In genomic region chr19:2477732-2478191, GRCh38 we compare ENCODE assay signal across 8 cellular contexts. TPM values are rescaled to one million over a fixed set of nuclear protein-coding genes. Genes with fewer than 3 reads are reported as not detected.
DNase-seq lines count a peak whose midpoint lies in the region; ATAC-seq and TF ChIP-seq lines count a peak whose summit lies in the region.

No MANE protein-coding gene starts in this region.

- TF ChIP-seq CTCF in GM20000 (IDR thresholded peaks at IDR 0.05; ENCODE audit: extremely low read depth, missing control alignments) (peak; percentile 3), WI38 (IDR thresholded peaks at IDR 0.05; ENCODE audit: low read depth, low read length) (no peak), endodermal cell (conservative IDR thresholded peaks at IDR 0.05) (no peak)

- H3K27me3 Mint-ChIP-seq in endodermal cell (ENCODE audit: insufficient read depth) = peaks cover 14% of the 10 kb centered on the region

- H3K27ac ChIP-seq in endodermal cell (ENCODE audit: low read depth, low read length) = no peak overlapping the region

- ATAC-seq in HG02852 (IDR thresholded peaks at IDR 0.05; ENCODE audit: unreplicated experiment) = no peak

- 18 to 20% methylated on average over 7 to 20 of the region's 21 CpGs for WGBS in endodermal cell (ENCODE audit: insufficient coverage in 1 of 2, insufficient read length in 1 of 2), 2 experiments

- peak overlapping the region; percentile 89 for H3K9ac ChIP-seq in endodermal cell (ENCODE audit: extremely low read depth, low read length, poor library complexity, severe bottlenecking)

- no peak overlapping the region for H3K27ac Mint-ChIP-seq in endodermal cell

- H3K36me3 ChIP-seq in endodermal cell (ENCODE audit: control insufficient read depth, insufficient read depth, low read length) = no peaks in the 10 kb centered on the region

- peak overlapping the region; percentile 98 for H3K4me3 ChIP-seq in WI38 (ENCODE audit: low read depth, low read length)
- peak overlapping the region; percentile 96 for H3K4me3 ChIP-seq in endodermal cell (ENCODE audit: low read length)

- DNase-seq in GM20000 (ENCODE audit: low spot score) = peak; percentile 69
- no peak for DNase-seq in endodermal cell
- peak; percentile 44 for DNase-seq in myocyte (ENCODE audit: low read depth)
- no peak for DNase-seq in NCI-H187 (lab: John Stamatoyannopoulos, UW)
- DNase-seq in hippocampal formation (lab: John Stamatoyannopoulos, UW) = no peak
- no peak for DNase-seq in middle frontal gyrus (ENCODE audit: extremely low spot score, low spot score)

- peaks cover 2% of the 10 kb centered on the region for H3K4me1 Mint-ChIP-seq in endodermal cell

- H3K9me3 ChIP-seq in endodermal cell (ENCODE audit: control insufficient read depth, low read length) = peaks cover 4% of the 10 kb centered on the region

- H3K9me3 Mint-ChIP-seq in endodermal cell = peaks cover 5% of the 10 kb centered on the region

- H3K4me3 Mint-ChIP-seq in endodermal cell = peak overlapping the region; percentile 95

- H3K27me3 ChIP-seq in endodermal cell (ENCODE audit: control insufficient read depth, insufficient read depth, low read length, poor library complexity, severe bottlenecking) = no peaks in the 10 kb centered on the region

- no peaks in the 10 kb centered on the region for H3K36me3 Mint-ChIP-seq in endodermal cell (ENCODE audit: low read depth)

- peaks cover 4% of the 10 kb centered on the region for H3K4me1 ChIP-seq in endodermal cell (ENCODE audit: control insufficient read depth, insufficient read depth, low read length)

RNA-seq across cellular contexts. Expression of gene GADD45B, which starts 1.8 kb away (rescaled TPM):
- total RNA-seq in endodermal cell = 10 to 100 TPM; 16.5 to 23.6 TPM
- 9.0 TPM for polyA plus RNA-seq in endodermal cell (2013, experiment 1 of 2)
- 10.2 TPM for polyA plus RNA-seq in endodermal cell (2013, experiment 2 of 2)
- total RNA-seq in myocyte = 8.6 and 16.9 TPM in 2 replicates
- 144 TPM for polyA plus RNA-seq in myocyte (2012)

RNA-seq across cellular contexts. Expression of gene LMNB2, which starts 21.0 kb away (rescaled TPM):
- total RNA-seq in endodermal cell = 100 to 1,000 TPM; 146 to 191 TPM
- polyA plus RNA-seq in endodermal cell (2013, experiment 1 of 2) = 119 TPM
- 116 TPM for polyA plus RNA-seq in endodermal cell (2013, experiment 2 of 2)
- 30.7 and 34.3 TPM in 2 replicates for total RNA-seq in myocyte
- 20.6 TPM for polyA plus RNA-seq in myocyte (2012)

RNA-seq across cellular contexts. Expression of gene TIMM13, which starts 50.4 kb away (rescaled TPM):
- total RNA-seq in endodermal cell (100 to 1,000 TPM; 149 to 175 TPM), myocyte (69.4 and 73.7 TPM in 2 replicates)
- 96.0 TPM for polyA plus RNA-seq in endodermal cell (2013, experiment 1 of 2)
- 86.4 TPM for polyA plus RNA-seq in endodermal cell (2013, experiment 2 of 2)
- polyA plus RNA-seq in myocyte (2012) = 121 TPM

Comparison
In these comparisons a context has a peak if more than half of its experiments do, and no peak if none do; other contexts are left out.
1. DNase-seq: peak in GM20000 (single experiment) and myocyte (single experiment); none in endodermal cell (single experiment), NCI-H187 (0 of 2), hippocampal formation (0 of 2) and middle frontal gyrus (single experiment).